22 cellular contexts compared by ENCODE assay signal in genomic region chr17:79109584-79109983, GRCh38. TPM values are rescaled to one million over a fixed set of nuclear protein-coding genes. Genes with fewer than 3 reads are reported as not detected.
A peak's percentile ranks its signal among the peaks of the same experiment; 100 is the strongest.
DNase-seq lines count a peak whose midpoint lies in the region; ATAC-seq and TF ChIP-seq lines count a peak whose summit lies in the region.
"Had no signal": no experiment of that assay in that cellular context is flagged by ENCODE, and none has a peak within 500 bp of the region (broad histone marks: within the 10 kb centered on the region; RNA-seq: fewer than 3 reads in every experiment).

No MANE protein-coding gene starts in this region.

- TF ChIP-seq CTCF in HEK293 (tag by site-specific recombination; IDR thresholded peaks at IDR 0.05) = peak; percentile 76
- TF ChIP-seq CTCF in VCaP (conservative IDR thresholded peaks at IDR 0.05) = peak; percentile 72
- TF ChIP-seq CTCF in esophagus muscularis mucosa (IDR thresholded peaks at IDR 0.05) = no peak

- ATAC-seq in HG02870 (IDR thresholded peaks at IDR 0.05; ENCODE audit: unreplicated experiment) = no peak
- ATAC-seq: left lobe of liver; natural killer cell treated with Interleukin-12 subunit alpha and Interleukin-12 subunit beta and Interleukin-15 and Interleukin-18, amount 100 ng/mL, for 72 hours; stimulated activated memory B cell treated with anti-CD40 and anti-IgM and Interleukin-4, amounts not matched to agents 10 μg/mL and 1 μg/mL and 100 μg/mL, for 72 hours had no signal

- no peak overlapping the region for H3K27ac ChIP-seq in BLaER1
- H3K27ac ChIP-seq in HEK293 (ENCODE audit: extremely low read depth, low read depth, low read length) = no peak overlapping the region
- H3K27ac ChIP-seq in VCaP = no peak overlapping the region
- no peak overlapping the region for H3K27ac ChIP-seq in esophagus muscularis mucosa (replicated peaks in 1 of 4)
- H3K27ac ChIP-seq: RWPE1, sigmoid colon, uterus had no signal

- H3K36me3 ChIP-seq in BLaER1 (no peaks in the 10 kb centered on the region), HEK293 (ENCODE audit: control insufficient read depth in 2 of 2, insufficient read depth in 1 of 2, low read length in 2 of 2) (no peaks in the 10 kb centered on the region), esophagus muscularis mucosa (no peaks in the 10 kb centered on the region)
- H3K36me3 ChIP-seq: uterus had no signal

- H3K9me3 ChIP-seq in BLaER1 (no peaks in the 10 kb centered on the region), HEK293 (ENCODE audit: control insufficient read depth, insufficient read depth, low read depth, low read length) (no peaks in the 10 kb centered on the region), esophagus muscularis mucosa (no peaks in the 10 kb centered on the region)
- H3K9me3 ChIP-seq: sigmoid colon, uterus had no signal

- H3K27me3 ChIP-seq in BLaER1 (peaks cover 10% of the 10 kb centered on the region; the same call in 1 of the 2 replicates), esophagus muscularis mucosa (peaks cover 0 to 24% (median 0%) of the 10 kb centered on the region in 4 donors)
- H3K27me3 ChIP-seq: sigmoid colon, uterus had no signal

- no peak for TF ChIP-seq POLR2A in esophagus muscularis mucosa (IDR thresholded peaks at IDR 0.05; ENCODE audit: low read depth)

- CTCF ChIA-PET in HEK293 (lab: Yijun Ruan, JAX) = interaction anchor here (0.6 to 3.4 kb wide), 13 partner anchors 9 to 284 kb away, joined by 3 to 20 read pairs (median 4); no protein-coding TSS in a partner anchor

- DNase-seq in kidney tubule cell (ENCODE audit: low spot score) (peak; percentile 21), retina (no peak), esophagus muscularis mucosa (ENCODE audit: extremely low spot score) (no peak), kidney glomerular epithelial cell (lab: John Stamatoyannopoulos, UW) (no peak)
- DNase-seq: activated CD4-positive, alpha-beta T cell treated with anti-CD3 and anti-CD28 coated beads, Interleukin-2, amount 50 U/mL, for 48 hours; activated effector memory CD4-positive, alpha-beta T cell treated with Interleukin-2 at 50 U/mL for 16 hours; CD4-positive, alpha-beta T cell; glutamatergic neuron; NCI-H1092 treated with DMSO at 0.1 percent for 48 hours; NCI-H510A; sigmoid colon; stimulated activated CD4-positive, alpha-beta T cell treated with anti-CD3 and anti-CD28 coated beads, Interleukin-4, amount 100 ng/mL, for 4 hours; T1000; uterus had no signal

- TF ChIP-seq EP300 in esophagus muscularis mucosa (IDR thresholded peaks at IDR 0.05) = no peak

- H4K20me1 ChIP-seq in BLaER1 = no peaks in the 10 kb centered on the region

- intact Hi-C loops in esophagus muscularis mucosa (cut with DNase I) = no loop called here

- WGBS in esophagus muscularis mucosa = 49% methylated on average over 10 of the region's 10 CpGs

- peak overlapping the region; percentile 88 for H3K4me2 ChIP-seq in BLaER1

- no peak overlapping the region for H3K4me3 ChIP-seq in BLaER1
- no peak overlapping the region for H3K4me3 ChIP-seq in HEK293 (ENCODE audit: low read depth, low read length)
- H3K4me3 ChIP-seq in esophagus muscularis mucosa = no peak overlapping the region
- H3K4me3 ChIP-seq: sigmoid colon, uterus had no signal

- POLR2A ChIA-PET in HEK293 (lab: Yijun Ruan, JAX) = no interaction called here

- no peak overlapping the region for H3K9ac ChIP-seq in BLaER1

- H3K4me1 ChIP-seq in BLaER1 = peaks cover 90% of the 10 kb centered on the region
- H3K4me1 ChIP-seq in HEK293 (ENCODE audit: control insufficient read depth, insufficient read depth, low read length) = peaks cover 7% of the 10 kb centered on the region
- peaks cover 5 to 6% (median 6%) of the 10 kb centered on the region in 4 donors for H3K4me1 ChIP-seq in esophagus muscularis mucosa

TF ChIP-seq in HEK293, 187 proteins besides CTCF, POLR2A, EP300 and RAD21:
- TF ChIP-seq EGR2 (tag by site-specific recombination; IDR thresholded peaks at IDR 0.05; ENCODE audit: low read depth) (peak; percentile 51; the same call in 1 of the 2 replicates), ELK4 (IDR thresholded peaks at IDR 0.05; ENCODE audit: borderline replicate concordance, low read depth, low read length) (no peak), ZNF670 (tag by site-specific recombination; IDR thresholded peaks at IDR 0.05; ENCODE audit: low read depth) (no peak), ZNF354C (tag by site-specific recombination; IDR thresholded peaks at IDR 0.05; ENCODE audit: borderline replicate concordance, low read depth) (no peak), PATZ1 (tag by site-specific recombination; IDR thresholded peaks at IDR 0.05) (peak; percentile 24; the same call in 1 of the 2 replicates), PRDM1 (tag by site-specific recombination; IDR thresholded peaks at IDR 0.05) (no peak), ZBTB8A (tag by site-specific recombination; IDR thresholded peaks at IDR 0.05) (no peak), ZNF24 (tag by site-specific recombination; IDR thresholded peaks at IDR 0.05) (no peak), ZNF677 (tag by site-specific recombination; IDR thresholded peaks at IDR 0.05) (no peak), ZNF341 (tag by site-specific recombination; IDR thresholded peaks at IDR 0.05; ENCODE audit: low read depth) (no peak), ZNF10 (tag by site-specific recombination; IDR thresholded peaks at IDR 0.05) (no peak), ZNF629 (tag by site-specific recombination; IDR thresholded peaks at IDR 0.05) (no peak), ZFHX2 (tag by site-specific recombination; conservative IDR thresholded peaks at IDR 0.05) (peak; percentile 60), ZNF785 (tag by site-specific recombination; IDR thresholded peaks at IDR 0.05) (no peak)
- TF ChIP-seq, protein P1, sequence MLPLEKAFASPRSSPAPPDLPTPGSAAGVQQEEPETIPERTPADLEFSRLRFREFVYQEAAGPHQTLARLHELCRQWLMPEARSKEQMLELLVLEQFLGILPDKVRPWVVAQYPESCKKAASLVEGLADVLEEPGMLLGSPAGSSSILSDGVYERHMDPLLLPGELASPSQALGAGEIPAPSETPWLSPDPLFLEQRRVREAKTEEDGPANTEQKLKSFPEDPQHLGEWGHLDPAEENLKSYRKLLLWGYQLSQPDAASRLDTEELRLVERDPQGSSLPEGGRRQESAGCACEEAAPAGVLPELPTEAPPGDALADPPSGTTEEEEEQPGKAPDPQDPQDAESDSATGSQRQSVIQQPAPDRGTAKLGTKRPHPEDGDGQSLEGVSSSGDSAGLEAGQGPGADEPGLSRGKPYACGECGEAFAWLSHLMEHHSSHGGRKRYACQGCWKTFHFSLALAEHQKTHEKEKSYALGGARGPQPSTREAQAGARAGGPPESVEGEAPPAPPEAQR (tag by site-specific recombination; IDR thresholded peaks at IDR 0.05) = no peak
- TF ChIP-seq, protein P2, sequence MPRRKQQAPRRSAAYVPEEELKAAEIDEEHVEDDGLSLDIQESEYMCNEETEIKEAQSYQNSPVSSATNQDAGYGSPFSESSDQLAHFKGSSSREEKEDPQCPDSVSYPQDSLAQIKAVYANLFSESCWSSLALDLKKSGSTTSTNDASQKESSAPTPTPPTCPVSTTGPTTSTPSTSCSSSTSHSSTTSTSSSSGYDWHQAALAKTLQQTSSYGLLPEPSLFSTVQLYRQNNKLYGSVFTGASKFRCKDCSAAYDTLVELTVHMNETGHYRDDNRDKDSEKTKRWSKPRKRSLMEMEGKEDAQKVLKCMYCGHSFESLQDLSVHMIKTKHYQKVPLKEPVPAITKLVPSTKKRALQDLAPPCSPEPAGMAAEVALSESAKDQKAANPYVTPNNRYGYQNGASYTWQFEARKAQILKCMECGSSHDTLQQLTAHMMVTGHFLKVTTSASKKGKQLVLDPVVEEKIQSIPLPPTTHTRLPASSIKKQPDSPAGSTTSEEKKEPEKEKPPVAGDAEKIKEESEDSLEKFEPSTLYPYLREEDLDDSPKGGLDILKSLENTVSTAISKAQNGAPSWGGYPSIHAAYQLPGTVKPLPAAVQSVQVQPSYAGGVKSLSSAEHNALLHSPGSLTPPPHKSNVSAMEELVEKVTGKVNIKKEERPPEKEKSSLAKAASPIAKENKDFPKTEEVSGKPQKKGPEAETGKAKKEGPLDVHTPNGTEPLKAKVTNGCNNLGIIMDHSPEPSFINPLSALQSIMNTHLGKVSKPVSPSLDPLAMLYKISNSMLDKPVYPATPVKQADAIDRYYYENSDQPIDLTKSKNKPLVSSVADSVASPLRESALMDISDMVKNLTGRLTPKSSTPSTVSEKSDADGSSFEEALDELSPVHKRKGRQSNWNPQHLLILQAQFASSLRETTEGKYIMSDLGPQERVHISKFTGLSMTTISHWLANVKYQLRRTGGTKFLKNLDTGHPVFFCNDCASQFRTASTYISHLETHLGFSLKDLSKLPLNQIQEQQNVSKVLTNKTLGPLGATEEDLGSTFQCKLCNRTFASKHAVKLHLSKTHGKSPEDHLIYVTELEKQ (tag by site-specific recombination; IDR thresholded peaks at IDR 0.05; ENCODE audit: borderline replicate concordance) = no peak
TF ChIP-seq in HEK293: peak in this region for 3.

RNA-seq across cellular contexts. Expression of gene ENGASE, which starts 35.0 kb away (rescaled TPM):
- 10 to 100 TPM; 10.4 to 23.7 (median 19.1) TPM for total RNA-seq in esophagus muscularis mucosa

Comparison
In these comparisons a context has a peak if more than half of its experiments do, and no peak if none do; other contexts are left out.
1. CTCF ChIP-seq: peak in HEK293 (single experiment) and VCaP (single experiment); none in esophagus muscularis mucosa (0 of 3).